In genomic region chr18:61290616-61291015, GRCh38 we compare ENCODE assay signal across 9 cellular contexts. TPM values are rescaled to one million over a fixed set of nuclear protein-coding genes. Genes with fewer than 3 reads are reported as not detected.
"Had no signal": no experiment of that assay in that cellular context is flagged by ENCODE, and none has a peak within 500 bp of the region (broad histone marks: within the 10 kb centered on the region; RNA-seq: fewer than 3 reads in every experiment).

No MANE protein-coding gene starts in this region.

- H3K9me3 Mint-ChIP-seq: GM23338, H9, HFFc6 had no signal

- H3K36me3 ChIP-seq: HAP-1 had no signal

- H3K27ac ChIP-seq: GM23248 had no signal

- DNase-seq: GM23248, GOT3, H7, H9, HCEC 1CT, HFFc6 had no signal

- H3K27ac Mint-ChIP-seq: GM23338, H9, HFFc6 had no signal

- H3K4me3 ChIP-seq: GM23248, GM23338, HAP-1 had no signal

- H3K4me3 Mint-ChIP-seq: GM23338, H9, HFFc6 had no signal

- H3K4me2 ChIP-seq: GM23338 had no signal

- H3K4me1 ChIP-seq: HAP-1 had no signal

- H2AFZ ChIP-seq: GM23248, GM23338 had no signal

- H3K9me3 ChIP-seq: HAP-1 had no signal

- H3K9ac ChIP-seq: GM23248 had no signal

- ATAC-seq: GM23338, HCT116 had no signal

RNA-seq across cellular contexts. Expression of gene CDH20, which starts 42.6 kb away (rescaled TPM):
- total RNA-seq: GM23248, H9, HFFc6 had no signal
- polyA plus RNA-seq: GM23248, GM23338 had no signal
